Comparison of ENCODE assay signal across 1 cellular context in the genomic region with DNA sequence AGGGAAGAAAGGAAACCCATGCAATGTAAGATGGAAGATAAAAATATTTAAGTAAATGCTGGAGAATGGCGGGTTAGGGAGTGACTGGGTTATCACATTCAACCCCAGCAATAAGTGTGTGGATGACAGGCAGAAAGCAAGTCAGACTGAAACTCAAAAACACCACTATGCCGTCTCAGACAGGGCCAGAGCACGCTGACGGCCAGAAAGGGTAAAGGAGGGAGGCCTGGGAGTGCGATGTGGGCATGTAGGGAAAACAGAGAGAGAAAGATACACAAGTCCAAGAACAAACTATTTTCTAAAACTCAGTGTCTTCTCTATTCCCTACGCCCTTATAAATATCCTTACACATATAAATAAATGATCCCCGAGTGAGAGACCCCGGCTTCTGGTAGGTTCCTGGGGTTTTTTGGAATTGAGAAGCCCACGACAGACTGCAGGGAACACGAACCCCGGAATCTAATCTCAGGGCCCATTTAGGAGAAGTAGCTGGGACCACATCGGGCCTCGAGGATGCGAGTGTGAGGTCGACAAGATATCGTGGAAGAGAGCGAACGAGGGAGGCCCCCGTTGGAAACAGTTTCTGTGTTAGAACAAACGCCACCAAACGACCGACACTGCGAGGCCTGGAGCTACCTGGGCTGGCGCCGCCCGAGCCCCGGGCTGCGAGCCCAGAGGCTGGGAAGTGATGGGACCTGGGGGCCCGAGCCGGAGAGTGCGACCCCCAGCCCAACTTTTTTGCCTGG.
TF ChIP-seq lines count a peak whose summit lies in the region.

No MANE protein-coding gene starts in this region.

TF ChIP-seq in WTC11, 78 proteins besides CTCF, POLR2A, EP300 and RAD21 (continued from another document):
- TF ChIP-seq, protein P1, sequence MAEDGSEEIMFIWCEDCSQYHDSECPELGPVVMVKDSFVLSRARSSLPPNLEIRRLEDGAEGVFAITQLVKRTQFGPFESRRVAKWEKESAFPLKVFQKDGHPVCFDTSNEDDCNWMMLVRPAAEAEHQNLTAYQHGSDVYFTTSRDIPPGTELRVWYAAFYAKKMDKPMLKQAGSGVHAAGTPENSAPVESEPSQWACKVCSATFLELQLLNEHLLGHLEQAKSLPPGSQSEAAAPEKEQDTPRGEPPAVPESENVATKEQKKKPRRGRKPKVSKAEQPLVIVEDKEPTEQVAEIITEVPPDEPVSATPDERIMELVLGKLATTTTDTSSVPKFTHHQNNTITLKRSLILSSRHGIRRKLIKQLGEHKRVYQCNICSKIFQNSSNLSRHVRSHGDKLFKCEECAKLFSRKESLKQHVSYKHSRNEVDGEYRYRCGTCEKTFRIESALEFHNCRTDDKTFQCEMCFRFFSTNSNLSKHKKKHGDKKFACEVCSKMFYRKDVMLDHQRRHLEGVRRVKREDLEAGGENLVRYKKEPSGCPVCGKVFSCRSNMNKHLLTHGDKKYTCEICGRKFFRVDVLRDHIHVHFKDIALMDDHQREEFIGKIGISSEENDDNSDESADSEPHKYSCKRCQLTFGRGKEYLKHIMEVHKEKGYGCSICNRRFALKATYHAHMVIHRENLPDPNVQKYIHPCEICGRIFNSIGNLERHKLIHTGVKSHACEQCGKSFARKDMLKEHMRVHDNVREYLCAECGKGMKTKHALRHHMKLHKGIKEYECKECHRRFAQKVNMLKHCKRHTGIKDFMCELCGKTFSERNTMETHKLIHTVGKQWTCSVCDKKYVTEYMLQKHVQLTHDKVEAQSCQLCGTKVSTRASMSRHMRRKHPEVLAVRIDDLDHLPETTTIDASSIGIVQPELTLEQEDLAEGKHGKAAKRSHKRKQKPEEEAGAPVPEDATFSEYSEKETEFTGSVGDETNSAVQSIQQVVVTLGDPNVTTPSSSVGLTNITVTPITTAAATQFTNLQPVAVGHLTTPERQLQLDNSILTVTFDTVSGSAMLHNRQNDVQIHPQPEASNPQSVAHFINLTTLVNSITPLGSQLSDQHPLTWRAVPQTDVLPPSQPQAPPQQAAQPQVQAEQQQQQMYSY (CRISPR knock-in tag; IDR thresholded peaks at IDR 0.05), result no peak
- no peak for TF ChIP-seq NR1H2 (CRISPR knock-in tag; IDR thresholded peaks at IDR 0.05)
- TF ChIP-seq, protein P2, sequence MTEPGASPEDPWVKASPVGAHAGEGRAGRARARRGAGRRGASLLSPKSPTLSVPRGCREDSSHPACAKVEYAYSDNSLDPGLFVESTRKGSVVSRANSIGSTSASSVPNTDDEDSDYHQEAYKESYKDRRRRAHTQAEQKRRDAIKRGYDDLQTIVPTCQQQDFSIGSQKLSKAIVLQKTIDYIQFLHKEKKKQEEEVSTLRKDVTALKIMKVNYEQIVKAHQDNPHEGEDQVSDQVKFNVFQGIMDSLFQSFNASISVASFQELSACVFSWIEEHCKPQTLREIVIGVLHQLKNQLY (CRISPR knock-in tag; IDR thresholded peaks at IDR 0.05), result no peak
- TF ChIP-seq, protein P3, sequence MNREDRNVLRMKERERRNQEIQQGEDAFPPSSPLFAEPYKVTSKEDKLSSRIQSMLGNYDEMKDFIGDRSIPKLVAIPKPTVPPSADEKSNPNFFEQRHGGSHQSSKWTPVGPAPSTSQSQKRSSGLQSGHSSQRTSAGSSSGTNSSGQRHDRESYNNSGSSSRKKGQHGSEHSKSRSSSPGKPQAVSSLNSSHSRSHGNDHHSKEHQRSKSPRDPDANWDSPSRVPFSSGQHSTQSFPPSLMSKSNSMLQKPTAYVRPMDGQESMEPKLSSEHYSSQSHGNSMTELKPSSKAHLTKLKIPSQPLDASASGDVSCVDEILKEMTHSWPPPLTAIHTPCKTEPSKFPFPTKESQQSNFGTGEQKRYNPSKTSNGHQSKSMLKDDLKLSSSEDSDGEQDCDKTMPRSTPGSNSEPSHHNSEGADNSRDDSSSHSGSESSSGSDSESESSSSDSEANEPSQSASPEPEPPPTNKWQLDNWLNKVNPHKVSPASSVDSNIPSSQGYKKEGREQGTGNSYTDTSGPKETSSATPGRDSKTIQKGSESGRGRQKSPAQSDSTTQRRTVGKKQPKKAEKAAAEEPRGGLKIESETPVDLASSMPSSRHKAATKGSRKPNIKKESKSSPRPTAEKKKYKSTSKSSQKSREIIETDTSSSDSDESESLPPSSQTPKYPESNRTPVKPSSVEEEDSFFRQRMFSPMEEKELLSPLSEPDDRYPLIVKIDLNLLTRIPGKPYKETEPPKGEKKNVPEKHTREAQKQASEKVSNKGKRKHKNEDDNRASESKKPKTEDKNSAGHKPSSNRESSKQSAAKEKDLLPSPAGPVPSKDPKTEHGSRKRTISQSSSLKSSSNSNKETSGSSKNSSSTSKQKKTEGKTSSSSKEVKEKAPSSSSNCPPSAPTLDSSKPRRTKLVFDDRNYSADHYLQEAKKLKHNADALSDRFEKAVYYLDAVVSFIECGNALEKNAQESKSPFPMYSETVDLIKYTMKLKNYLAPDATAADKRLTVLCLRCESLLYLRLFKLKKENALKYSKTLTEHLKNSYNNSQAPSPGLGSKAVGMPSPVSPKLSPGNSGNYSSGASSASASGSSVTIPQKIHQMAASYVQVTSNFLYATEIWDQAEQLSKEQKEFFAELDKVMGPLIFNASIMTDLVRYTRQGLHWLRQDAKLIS (CRISPR knock-in tag; IDR thresholded peaks at IDR 0.05; ENCODE audit: borderline replicate concordance), result no peak
- TF ChIP-seq, protein P4, sequence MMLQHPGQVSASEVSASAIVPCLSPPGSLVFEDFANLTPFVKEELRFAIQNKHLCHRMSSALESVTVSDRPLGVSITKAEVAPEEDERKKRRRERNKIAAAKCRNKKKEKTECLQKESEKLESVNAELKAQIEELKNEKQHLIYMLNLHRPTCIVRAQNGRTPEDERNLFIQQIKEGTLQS (CRISPR knock-in tag; conservative IDR thresholded peaks at IDR 0.05), result no peak
TF ChIP-seq in WTC11: peak in this region for 0.
